Comparison of ENCODE assay signal across 7 cellular contexts in genomic region chr5:135033026-135033861, GRCh38. TPM values are rescaled to one million over a fixed set of nuclear protein-coding genes. Genes with fewer than 3 reads are reported as not detected.
DNase-seq lines count a peak whose midpoint lies in the region; ATAC-seq lines count a peak whose summit lies in the region.

No MANE protein-coding gene starts in this region.

- ATAC-seq in activated CD8-positive, alpha-beta T cell treated with anti-CD3 and anti-CD28 coated beads, Interleukin-2, amount 10 ng/mL, durations not matched to agents 7 days and 5 days = peak; percentile 18
- ATAC-seq in stimulated activated naive CD8-positive, alpha-beta T cell treated with anti-CD3 and anti-CD28 coated beads, Interleukin-15, amount 100 ng/mL, for 72 hours = peak; percentile 26
- no peak for ATAC-seq in HG03196 (IDR thresholded peaks at IDR 0.05; ENCODE audit: unreplicated experiment)
- ATAC-seq in HG03025 (IDR thresholded peaks at IDR 0.05; ENCODE audit: low FRiP score, unreplicated experiment) = no peak

- H3K27ac Mint-ChIP-seq in activated CD8-positive, alpha-beta T cell treated with anti-CD3 and anti-CD28 coated beads, Interleukin-2, amount 10 ng/mL, durations not matched to agents 7 days and 5 days = no peak overlapping the region
- H3K27ac Mint-ChIP-seq in stimulated activated naive CD8-positive, alpha-beta T cell treated with anti-CD3 and anti-CD28 coated beads, Interleukin-15, amount 100 ng/mL, for 72 hours = peak overlapping the region in 1 of 2 donors; percentile 59

- no peaks in the 10 kb centered on the region for H3K36me3 ChIP-seq in iPS-15b (ENCODE audit: control insufficient read depth, insufficient read depth, low read length)

- H3K27me3 ChIP-seq in iPS-15b (ENCODE audit: control insufficient read depth, insufficient read depth, low read length) = peaks cover 96% of the 10 kb centered on the region

- POLR2A ChIA-PET in activated CD8-positive, alpha-beta T cell treated with anti-CD3 and anti-CD28 coated beads, Interleukin-2, amount 10 ng/mL, durations not matched to agents 7 days and 5 days (lab: Charles Lee) = no interaction called here

- no peaks in the 10 kb centered on the region for H3K9me3 ChIP-seq in iPS-15b (ENCODE audit: control insufficient read depth, insufficient read depth, low read length)

- H3K27me3 Mint-ChIP-seq in activated CD8-positive, alpha-beta T cell treated with anti-CD3 and anti-CD28 coated beads, Interleukin-2, amount 10 ng/mL, durations not matched to agents 7 days and 5 days (ENCODE audit: low read depth) = peaks cover 81% of the 10 kb centered on the region
- H3K27me3 Mint-ChIP-seq in stimulated activated naive CD8-positive, alpha-beta T cell treated with anti-CD3 and anti-CD28 coated beads, Interleukin-15, amount 100 ng/mL, for 72 hours = peaks cover 96% of the 10 kb centered on the region

- no peak overlapping the region for H3K9ac ChIP-seq in iPS-15b (ENCODE audit: low read depth, low read length)

- CTCF ChIA-PET in activated CD8-positive, alpha-beta T cell treated with anti-CD3 and anti-CD28 coated beads, Interleukin-2, amount 10 ng/mL, durations not matched to agents 7 days and 5 days (lab: Charles Lee) = interaction anchor here (0.5 kb wide), 1 partner anchor 268 kb away, joined by 3 read pairs; no protein-coding TSS in a partner anchor

- no peaks in the 10 kb centered on the region for H3K4me1 ChIP-seq in iPS-15b (ENCODE audit: control insufficient read depth, insufficient read depth, low read length)

- peak overlapping the region; percentile 65 for H3K4me3 Mint-ChIP-seq in activated CD8-positive, alpha-beta T cell treated with anti-CD3 and anti-CD28 coated beads, Interleukin-2, amount 10 ng/mL, durations not matched to agents 7 days and 5 days
- peak overlapping the region; percentile 86 to 91 for H3K4me3 Mint-ChIP-seq in stimulated activated naive CD8-positive, alpha-beta T cell treated with anti-CD3 and anti-CD28 coated beads, Interleukin-15, amount 100 ng/mL, for 72 hours

- DNase-seq in ELF-1 (ENCODE audit: low read depth, low spot score) (peak; percentile 68), HuH-7.5 (ENCODE audit: low spot score) (peak; percentile 66)
- no peak for DNase-seq in activated CD8-positive, alpha-beta T cell treated with anti-CD3 and anti-CD28 coated beads, Interleukin-2, amount 10 ng/mL, durations not matched to agents 7 days and 5 days
- no peak for DNase-seq in stimulated activated naive CD8-positive, alpha-beta T cell treated with anti-CD3 and anti-CD28 coated beads, Interleukin-15, amount 100 ng/mL, for 72 hours

- peak overlapping the region; percentile 18 for H3K4me3 ChIP-seq in iPS-15b (ENCODE audit: low read depth, low read length)

- peaks cover 35% of the 10 kb centered on the region for H3K4me1 Mint-ChIP-seq in activated CD8-positive, alpha-beta T cell treated with anti-CD3 and anti-CD28 coated beads, Interleukin-2, amount 10 ng/mL, durations not matched to agents 7 days and 5 days (ENCODE audit: low read depth)
- peaks cover 62% of the 10 kb centered on the region for H3K4me1 Mint-ChIP-seq in stimulated activated naive CD8-positive, alpha-beta T cell treated with anti-CD3 and anti-CD28 coated beads, Interleukin-15, amount 100 ng/mL, for 72 hours

- no peaks in the 10 kb centered on the region for H3K9me3 Mint-ChIP-seq in activated CD8-positive, alpha-beta T cell treated with anti-CD3 and anti-CD28 coated beads, Interleukin-2, amount 10 ng/mL, durations not matched to agents 7 days and 5 days (ENCODE audit: insufficient read depth)
- H3K9me3 Mint-ChIP-seq in stimulated activated naive CD8-positive, alpha-beta T cell treated with anti-CD3 and anti-CD28 coated beads, Interleukin-15, amount 100 ng/mL, for 72 hours = no peaks in the 10 kb centered on the region

- H3K36me3 Mint-ChIP-seq in activated CD8-positive, alpha-beta T cell treated with anti-CD3 and anti-CD28 coated beads, Interleukin-2, amount 10 ng/mL, durations not matched to agents 7 days and 5 days (ENCODE audit: low read depth) = peaks cover 12% of the 10 kb centered on the region

RNA-seq across cellular contexts. Expression of gene PITX1, which starts 0.8 kb away (rescaled TPM):
- total RNA-seq in activated CD8-positive, alpha-beta T cell treated with anti-CD3 and anti-CD28 coated beads, Interleukin-2, amount 10 ng/mL, durations not matched to agents 7 days and 5 days = not detected

Comparison
In these comparisons a context has a peak if more than half of its experiments do, and no peak if none do; other contexts are left out.
1. DNase-seq: peak in ELF-1 (single experiment) and HuH-7.5 (single experiment); none in activated CD8-positive, alpha-beta T cell treated with anti-CD3 and anti-CD28 coated beads, Interleukin-2, amount 10 ng/mL, durations not matched to agents 7 days and 5 days (single experiment) and stimulated activated naive CD8-positive, alpha-beta T cell treated with anti-CD3 and anti-CD28 coated beads, Interleukin-15, amount 100 ng/mL, for 72 hours (0 of 2).
2. ATAC-seq: peak in activated CD8-positive, alpha-beta T cell treated with anti-CD3 and anti-CD28 coated beads, Interleukin-2, amount 10 ng/mL, durations not matched to agents 7 days and 5 days (single experiment) and stimulated activated naive CD8-positive, alpha-beta T cell treated with anti-CD3 and anti-CD28 coated beads, Interleukin-15, amount 100 ng/mL, for 72 hours (single experiment); none in HG03196 (single experiment) and HG03025 (single experiment).